In genomic region chr7:84202855-84203254, GRCh38 we compare ENCODE assay signal across 21 cellular contexts. TPM values are rescaled to one million over a fixed set of nuclear protein-coding genes. Genes with fewer than 3 reads are reported as not detected.
DNase-seq lines count a peak whose midpoint lies in the region; ATAC-seq, FAIRE-seq and TF ChIP-seq lines count a peak whose summit lies in the region.
"Had no signal": no experiment of that assay in that cellular context is flagged by ENCODE, and none has a peak within 500 bp of the region (broad histone marks: within the 10 kb centered on the region; RNA-seq: fewer than 3 reads in every experiment).

No MANE protein-coding gene starts in this region.

- no peaks in the 10 kb centered on the region for H3K27me3 ChIP-seq in foreskin keratinocyte

- CTCF ChIA-PET in Calu3 (lab: Charles Lee): no interaction called here

- intact Hi-C loops in Calu3 (cut with micrococcal nuclease; ENCODE audit: unreplicated experiment): no loop called here

- peaks cover 13% of the 10 kb centered on the region for H3K4me1 Mint-ChIP-seq in Calu3 (ENCODE audit: low read depth, unreplicated experiment)
- H3K4me1 Mint-ChIP-seq: IgD-negative memory B cell had no signal

- TF ChIP-seq POLR2A in H54 (IDR thresholded peaks at IDR 0.05; ENCODE audit: low read depth, low read length): no peak

- no peaks in the 10 kb centered on the region for H3K9me3 Mint-ChIP-seq in Calu3 (ENCODE audit: low read depth, unreplicated experiment)
- H3K9me3 Mint-ChIP-seq: HFFc6, IgD-negative memory B cell had no signal

- no peaks in the 10 kb centered on the region for H3K36me3 Mint-ChIP-seq in Calu3 (ENCODE audit: insufficient read depth, unreplicated experiment)
- H3K36me3 Mint-ChIP-seq: IgD-negative memory B cell had no signal

- H3K27me3 Mint-ChIP-seq in Calu3 (ENCODE audit: unreplicated experiment): no peaks in the 10 kb centered on the region
- H3K27me3 Mint-ChIP-seq: IgD-negative memory B cell had no signal

- TF ChIP-seq CTCF in foreskin keratinocyte (conservative IDR thresholded peaks at IDR 0.05) (no peak), Calu3 (IDR thresholded peaks at IDR 0.05; ENCODE audit: unreplicated experiment) (no peak)

- FAIRE-seq in H54 (lab: Jason Lieb, UNC): no peak
- FAIRE-seq: HTR-8/SVneo had no signal

- peaks cover 15% of the 10 kb centered on the region for H3K4me1 ChIP-seq in foreskin keratinocyte

- peak; percentile 12 for DNase-seq in DMS53 (lab: John Stamatoyannopoulos, UW)
- no peak for DNase-seq in DMS53 treated with DMSO at 0.1 percent for 48 hours (lab: John Stamatoyannopoulos, UW; ENCODE audit: unreplicated experiment)
- DNase-seq in NCI-H82 (lab: John Stamatoyannopoulos, UW): peak; percentile 73
- DNase-seq in foreskin keratinocyte: peak in 1 of 2 donors; percentile 44
- DNase-seq in Calu3: no peak
- no peak for DNase-seq in H54 (ENCODE audit: insufficient read length, low spot score)
- DNase-seq: DMS79 treated with DMSO at 0.1 percent for 48 hours, HFFc6, NCI-H1092, NCI-H1417 treated with DMSO at 0.1 percent for 48 hours, NCI-H187, NCI-H2081 treated with DMSO at 0.1 percent for 48 hours, NCI-H2171, NCI-H226, NCI-H510A had no signal

- ATAC-seq in foreskin keratinocyte (peak; percentile 66), GM21360 (IDR thresholded peaks at IDR 0.05; ENCODE audit: unreplicated experiment) (no peak)
- ATAC-seq: SK-N-SH treated with all-trans-retinoic acid at 6 μM for 48 hours had no signal

- H3K4me3 Mint-ChIP-seq in Calu3 (ENCODE audit: low read depth, unreplicated experiment): no peak overlapping the region
- H3K4me3 Mint-ChIP-seq: HFFc6, IgD-negative memory B cell had no signal

- BruUV-seq in Calu3 (replicated peaks; lab: Mats Ljungman, UMichigan): no TSS peak

- no peak overlapping the region for H3K27ac Mint-ChIP-seq in Calu3 (ENCODE audit: unreplicated experiment)
- H3K27ac Mint-ChIP-seq: HFFc6, IgD-negative memory B cell had no signal

- H3K27ac ChIP-seq in foreskin keratinocyte: no peak overlapping the region
- H3K27ac ChIP-seq: 22Rv1, KMS-11 had no signal

RNA-seq across cellular contexts. Expression of gene SEMA3A, which starts 8.3 kb away (rescaled TPM):
- total RNA-seq in foreskin keratinocyte (3.2 and 4.6 TPM in 2 replicates), Calu3 (2022) (20.2 and 24.3 TPM in 2 replicates)
- 0.66 and 1.0 TPM in 2 replicates for polyA plus RNA-seq in foreskin keratinocyte

Comparison
In these comparisons a context has a peak if more than half of its experiments do, and no peak if none do; other contexts are left out.
1. DNase-seq: peak in DMS53 (single experiment) and NCI-H82 (single experiment); none in DMS53 treated with DMSO at 0.1 percent for 48 hours (single experiment), Calu3 (single experiment) and H54 (single experiment).